In genomic region chr1:40625076-40625475, GRCh38 we compare ENCODE assay signal across 8 cellular contexts. TPM values are rescaled to one million over a fixed set of nuclear protein-coding genes. Genes with fewer than 3 reads are reported as not detected.
DNase-seq lines count a peak whose midpoint lies in the region; ATAC-seq and TF ChIP-seq lines count a peak whose summit lies in the region.

No MANE protein-coding gene starts in this region.

- no peaks in the 10 kb centered on the region for H3K9me3 ChIP-seq in Panc1 (ENCODE audit: control insufficient read depth, insufficient read depth, low read depth, low read length)
- H3K9me3 ChIP-seq in transverse colon, result no peaks in the 10 kb centered on the region
- H3K9me3 ChIP-seq in upper lobe of left lung, result no peaks in the 10 kb centered on the region

- no TSS peak for BruUV-seq in Panc1 (replicated peaks; lab: Mats Ljungman, UMichigan)

- peak; percentile 24 for TF ChIP-seq CTCF in AG04449 (IDR thresholded peaks at IDR 0.05; ENCODE audit: insufficient read depth, low read length, missing control alignments)
- TF ChIP-seq CTCF in GM13977 (IDR thresholded peaks at IDR 0.05; ENCODE audit: extremely low read depth, insufficient read depth, missing control alignments), result peak; percentile 9
- TF ChIP-seq CTCF in Panc1 (IDR thresholded peaks at IDR 0.05), result peak; percentile 73
- TF ChIP-seq CTCF in fibroblast of villous mesenchyme (IDR thresholded peaks at IDR 0.05; ENCODE audit: insufficient read depth, low read depth, low read length), result peak; percentile 26
- TF ChIP-seq CTCF in transverse colon (IDR thresholded peaks at IDR 0.05), result peak in 4 of 5 experiments; percentile 40 to 55 (median 48)
- no peak for TF ChIP-seq CTCF in mesothelial cell of epicardium (IDR thresholded peaks at IDR 0.05; ENCODE audit: unreplicated experiment)
- peak in 2 of 6 experiments; percentile 9 to 27 for TF ChIP-seq CTCF in upper lobe of left lung (IDR thresholded peaks at IDR 0.05)

- no peaks in the 10 kb centered on the region for H3K4me1 Mint-ChIP-seq in mesothelial cell of epicardium

- H3K27me3 ChIP-seq in Panc1 (ENCODE audit: control insufficient read depth, insufficient read depth, low read length) (no peaks in the 10 kb centered on the region; the same call in none of the 2 replicates), transverse colon (no peaks in the 10 kb centered on the region), upper lobe of left lung (no peaks in the 10 kb centered on the region)

- no peak overlapping the region for H3K4me3 Mint-ChIP-seq in mesothelial cell of epicardium

- WGBS in transverse colon (ENCODE audit: low coverage in 1 of 2), 2 donors, result 20 to 42% methylated on average over 2 to 4 of the region's 4 CpGs
- 35 to 45% methylated on average over 2 to 4 of the region's 4 CpGs for WGBS in upper lobe of left lung, 2 donors

- H3K36me3 ChIP-seq in Panc1 (ENCODE audit: control insufficient read depth, insufficient read depth, low read length) (no peaks in the 10 kb centered on the region), transverse colon (no peaks in the 10 kb centered on the region), upper lobe of left lung (no peaks in the 10 kb centered on the region)

- intact Hi-C loops in Panc1 (cut with micrococcal nuclease; ENCODE audit: unreplicated experiment) (no loop called here), transverse colon (cut with DNase I; ENCODE audit: low total_unique reads) (loop anchor here (10.0 kb wide), 1 partner anchor 330 kb away; no protein-coding TSS in a partner anchor)

- H3K4me3 ChIP-seq in AG04449 (ENCODE audit: low read depth, low read length) (no peak overlapping the region), Panc1 (ENCODE audit: low read depth in 2 of 2, low read length in 2 of 2) (no peak overlapping the region), fibroblast of villous mesenchyme (ENCODE audit: low read depth, low read length) (no peak overlapping the region), transverse colon (no peak overlapping the region), upper lobe of left lung (no peak overlapping the region)

- no peaks in the 10 kb centered on the region for H3K27me3 Mint-ChIP-seq in mesothelial cell of epicardium (ENCODE audit: low read depth)

- ATAC-seq in Panc1 (peak; percentile 80), HG02884 (IDR thresholded peaks at IDR 0.05; ENCODE audit: unreplicated experiment) (no peak), upper lobe of left lung (ENCODE audit: low FRiP score in 2 of 2) (no peak)

- in situ Hi-C loops in GM13977 (cut with MboI; ENCODE audit: low pct_unique_long_range_greater_than_20kb, low sequenced_read_pairs, unreplicated experiment), result no loop called here
- in situ Hi-C loops in Panc1 (cut with HindIII; ENCODE audit: low pct_unique_long_range_greater_than_20kb, low sequenced_read_pairs), result no loop called here
- in situ Hi-C loops in transverse colon (cut with MboI; ENCODE audit: low pct_ligation_motif_present in 1 of 4, low pct_unique_long_range_greater_than_20kb in 1 of 4, low sequenced_read_pairs in 3 of 4), result no loop called here

- no peak for TF ChIP-seq POLR2A in transverse colon (IDR thresholded peaks at IDR 0.05)
- no peak for TF ChIP-seq POLR2A in upper lobe of left lung (IDR thresholded peaks at IDR 0.05)

- H3K9me3 Mint-ChIP-seq in mesothelial cell of epicardium, result no peaks in the 10 kb centered on the region

- POLR2A ChIA-PET in AG04449 (lab: Yijun Ruan, JAX), result no interaction called here
- POLR2A ChIA-PET in Panc1 (lab: Charles Lee), result interaction anchor here (0.6 kb wide), 1 partner anchor 148 kb away, joined by 5 read pairs; the partner anchor contains the start of gene ZFP69

- DNase-seq in AG04449 (ENCODE audit: low read depth, low spot score) (no peak), GM13977 (ENCODE audit: low spot score) (peak; percentile 20), Panc1 (ENCODE audit: low read depth, low spot score) (no peak), fibroblast of villous mesenchyme (ENCODE audit: low read depth) (no peak), transverse colon (peak; percentile 55), mesothelial cell of epicardium (ENCODE audit: low spot score in 2 of 2, unreplicated experiment in 2 of 2) (no peak), upper lobe of left lung (no peak)

- H3K36me3 Mint-ChIP-seq in mesothelial cell of epicardium, result peaks cover 2% of the 10 kb centered on the region

- H3K4me1 ChIP-seq in Panc1 (ENCODE audit: control insufficient read depth, insufficient read depth, low read length) (peaks cover 3% of the 10 kb centered on the region; the same call in 1 of the 2 replicates), transverse colon (peaks cover 0 to 17% (median 15%) of the 10 kb centered on the region in 4 donors), upper lobe of left lung (no peaks in the 10 kb centered on the region)

- CTCF ChIA-PET in AG04449 (lab: Yijun Ruan, JAX) (interaction anchor here (0.9 to 4.5 kb wide), 5 partner anchors 16 to 328 kb away, joined by 3 to 20 read pairs (median 4); partner anchors contain the start of gene CITED4), Panc1 (lab: Charles Lee) (interaction anchor here (0.6 to 0.8 kb wide), 5 partner anchors 27 to 329 kb away, joined by 3 to 6 read pairs (median 4); no protein-coding TSS in a partner anchor)

- H3K27ac ChIP-seq in Panc1 (ENCODE audit: low read length) (no peak overlapping the region), transverse colon (no peak overlapping the region), upper lobe of left lung (no peak overlapping the region)

- TF ChIP-seq EP300 in transverse colon (IDR thresholded peaks at IDR 0.05; ENCODE audit: low read depth) (no peak), upper lobe of left lung (IDR thresholded peaks at IDR 0.05) (no peak)

- H3K27ac Mint-ChIP-seq in mesothelial cell of epicardium, result no peak overlapping the region

RNA-seq across cellular contexts. Expression of gene RIMS3, which starts 40.4 kb away (rescaled TPM):
- 5.7 TPM for total RNA-seq in Panc1 (2021; ENCODE audit: unreplicated experiment)
- polyA plus RNA-seq in Panc1 (2012; ENCODE audit: insufficient read length), result 9.0 TPM
- 0.32 and 0.86 TPM in 2 replicates for total RNA-seq in fibroblast of villous mesenchyme
- 10 to 100 TPM in 1 of 4 donors, 1 to 10 TPM in 3; 1.9 to 14.7 (median 5.4) TPM for total RNA-seq in transverse colon
- total RNA-seq in mesothelial cell of epicardium, result 12.5 to 13.0 TPM (median 12.9 TPM) in 3 replicates
- total RNA-seq in upper lobe of left lung, result 1 to 10 TPM; 2.7 to 9.9 (median 3.5) TPM

Comparison
In these comparisons a context has a peak if more than half of its experiments do, and no peak if none do; other contexts are left out.
1. DNase-seq: peak in GM13977 (single experiment) and transverse colon (single experiment); none in AG04449 (single experiment), Panc1 (single experiment), fibroblast of villous mesenchyme (single experiment), mesothelial cell of epicardium (0 of 2) and upper lobe of left lung (0 of 2).